21 cellular contexts compared by ENCODE assay signal in the genomic region with DNA sequence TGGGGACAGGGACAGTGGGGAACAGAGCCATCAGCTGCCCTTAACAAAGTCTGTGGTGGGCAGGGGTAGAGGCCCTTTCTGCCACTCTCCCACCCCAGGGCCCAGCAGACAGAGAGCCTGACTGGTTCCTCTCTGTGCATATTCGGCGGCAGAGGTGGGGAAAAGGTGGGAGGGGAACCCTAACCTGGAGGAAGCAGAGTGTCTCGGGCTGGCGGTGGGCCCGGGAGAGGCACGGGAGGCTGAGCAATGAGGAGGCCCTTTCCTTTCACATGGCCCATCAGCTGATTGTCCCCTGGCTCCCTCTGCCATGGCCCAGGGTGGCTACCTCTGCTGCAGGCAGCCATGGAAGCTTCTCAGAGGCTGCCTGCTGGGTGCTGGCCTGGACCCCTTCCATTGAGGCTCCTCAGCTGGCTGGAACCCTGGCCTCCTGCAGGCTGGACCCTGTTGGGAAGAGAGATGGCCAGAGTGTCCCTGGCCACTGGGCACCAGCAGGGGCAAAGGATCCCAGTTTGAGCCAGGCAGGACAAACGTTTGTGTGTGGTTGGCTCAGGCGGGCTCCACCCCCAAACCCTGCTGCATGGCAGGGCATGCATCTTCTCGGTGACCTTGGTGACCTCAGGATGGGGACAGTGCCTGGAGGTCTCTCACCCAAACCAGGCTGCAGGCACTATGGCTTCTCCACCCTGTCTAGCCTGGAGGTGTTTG.
"Had no signal": no experiment of that assay in that cellular context is flagged by ENCODE, and none has a peak within 500 bp of the region (broad histone marks: within the 10 kb centered on the region; RNA-seq: fewer than 3 reads in every experiment).

No MANE protein-coding gene starts in this region.

- H3K36me3 ChIP-seq: right lobe of liver, suprapubic skin, transverse colon, upper lobe of right lung had no signal

- H2AFZ ChIP-seq: parathyroid adenoma had no signal

- ATAC-seq: effector memory CD8-positive, alpha-beta T cell; left lobe of liver; mucosa of descending colon; right lobe of liver; stimulated activated naive CD8-positive, alpha-beta T cell treated with anti-CD3 and anti-CD28 coated beads, Interleukin-15, amount 100 ng/mL, for 72 hours; upper lobe of right lung had no signal

- H3K9me3 ChIP-seq: mucosa of descending colon, right lobe of liver, suprapubic skin, transverse colon, upper lobe of right lung had no signal

- H3K4me1 ChIP-seq: parathyroid adenoma, right lobe of liver, suprapubic skin, upper lobe of right lung had no signal

- H3K9ac ChIP-seq: parathyroid adenoma had no signal

- DNase-seq: dermis blood vessel endothelial cell; effector memory CD8-positive, alpha-beta T cell; erythroblast; hypothalamus; kidney; mucosa of descending colon; naive B cell; right lobe of liver; stimulated activated CD4-positive, alpha-beta T cell treated with anti-CD3 and anti-CD28 coated beads, Interleukin-12 subunit alpha, Interleukin-12 subunit beta, amount 100 ng/mL, for 4 hours; stimulated activated CD4-positive, alpha-beta T cell treated with anti-CD3 and anti-CD28 coated beads, Interleukin-1b, Interleukin-23, amount 100 ng/mL, for 48 hours; stimulated activated CD4-positive, alpha-beta T cell treated with anti-CD3 and anti-CD28 coated beads, Interleukin-4, amount 100 ng/mL, for 1 hour; stimulated activated CD8-positive, alpha-beta memory T cell treated with anti-CD3 and anti-CD28 coated beads, Interleukin-4, amount 100 ng/mL, for 48 hours; stimulated activated naive CD4-positive, alpha-beta T cell; stimulated activated naive CD8-positive, alpha-beta T cell treated with anti-CD3 and anti-CD28 coated beads, Interleukin-15, amount 100 ng/mL, for 72 hours; transverse colon; upper lobe of right lung had no signal

- H3K4me2 ChIP-seq: smooth muscle cell had no signal

- H3K27me3 ChIP-seq: right lobe of liver, transverse colon, upper lobe of right lung had no signal

- H3K27ac ChIP-seq: coronary artery, parathyroid adenoma, right lobe of liver, suprapubic skin, transverse colon, upper lobe of right lung had no signal

- H3K4me3 ChIP-seq: coronary artery, mucosa of descending colon, right lobe of liver, smooth muscle cell, suprapubic skin, transverse colon, upper lobe of right lung had no signal
